Comparison of ENCODE assay signal across 1 cellular context in the genomic region with DNA sequence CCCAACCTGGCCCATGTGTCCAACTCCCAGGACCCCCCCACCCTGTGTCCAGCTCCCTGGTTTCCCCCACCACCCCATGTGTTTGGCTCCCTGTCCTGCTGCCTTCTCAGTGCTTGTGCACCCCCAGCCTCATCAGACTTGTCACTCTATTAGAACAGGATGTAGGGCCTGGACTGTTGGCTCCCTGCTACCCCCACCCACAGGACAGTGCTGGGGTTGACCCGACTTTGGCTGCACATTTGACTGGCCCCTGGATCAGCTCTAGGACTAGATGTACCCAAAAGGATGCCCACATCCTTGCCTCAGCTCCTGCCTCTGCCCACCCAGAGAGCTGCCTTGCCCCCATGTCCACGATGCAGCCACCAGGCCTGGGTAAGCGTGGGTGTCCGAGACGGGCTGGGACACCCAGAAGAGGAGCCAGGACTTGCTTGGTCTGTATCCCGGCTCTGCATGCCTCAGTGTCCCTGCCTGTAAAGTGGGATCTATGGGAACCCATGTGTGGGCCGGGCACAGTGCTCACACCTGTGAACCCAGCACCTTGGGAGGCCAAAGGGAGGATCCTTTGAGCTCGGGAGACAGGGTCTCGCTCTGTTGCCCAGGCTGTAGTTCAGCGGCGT.
TF ChIP-seq lines count a peak whose summit lies in the region.

No MANE protein-coding gene starts in this region.

TF ChIP-seq in H1, 55 proteins besides CTCF, POLR2A, EP300 and RAD21:
- no peak for TF ChIP-seq SIRT6 (IDR thresholded peaks at IDR 0.05; ENCODE audit: low read length)
- TF ChIP-seq CHD2 (IDR thresholded peaks at IDR 0.05; ENCODE audit: low read length), result no peak
- no peak for TF ChIP-seq CREB1 (IDR thresholded peaks at IDR 0.05)
- no peak for TF ChIP-seq SAP30 (IDR thresholded peaks at IDR 0.05; ENCODE audit: insufficient read depth, insufficient replicate concordance, low read length)
- TF ChIP-seq EZH2 (IDR thresholded peaks at IDR 0.05; ENCODE audit: low read depth, low read length, severe bottlenecking), result no peak
- TF ChIP-seq JUND (IDR thresholded peaks at IDR 0.05; ENCODE audit: low read length), result no peak
- TF ChIP-seq KDM5A (IDR thresholded peaks at IDR 0.05; ENCODE audit: low read length), result no peak
- TF ChIP-seq RFX5 (IDR thresholded peaks at IDR 0.05; ENCODE audit: borderline replicate concordance, low read depth, low read length), result no peak
- no peak for TF ChIP-seq BCL11A (IDR thresholded peaks at IDR 0.05; ENCODE audit: low read depth in 2 of 2, low read length in 2 of 2)
